8 cellular contexts compared by ENCODE assay signal in genomic region chr1:31062867-31063380, GRCh38. TPM values are rescaled to one million over a fixed set of nuclear protein-coding genes. Genes with fewer than 3 reads are reported as not detected.
DNase-seq lines count a peak whose midpoint lies in the region; ATAC-seq and TF ChIP-seq lines count a peak whose summit lies in the region.

No MANE protein-coding gene starts in this region.

- no peaks in the 10 kb centered on the region for H3K27me3 ChIP-seq in RWPE2 (ENCODE audit: insufficient read depth, poor library complexity, severe bottlenecking)
- no peaks in the 10 kb centered on the region for H3K27me3 ChIP-seq in psoas muscle (ENCODE audit: insufficient read depth in 3 of 3, low read length in 2 of 3)

- TF ChIP-seq CTCF in GM12875 (IDR thresholded peaks at IDR 0.05; ENCODE audit: borderline replicate concordance, insufficient read depth, low read depth, low read length) = no peak
- TF ChIP-seq CTCF in RWPE2 (IDR thresholded peaks at IDR 0.05; ENCODE audit: poor library complexity, severe bottlenecking) = no peak
- no peak for TF ChIP-seq CTCF in epithelial cell of proximal tubule (conservative IDR thresholded peaks at IDR 0.05; ENCODE audit: low read depth, low read length)
- no peak for TF ChIP-seq CTCF in psoas muscle (IDR thresholded peaks at IDR 0.05)

- H3K9me3 ChIP-seq in RWPE2 (ENCODE audit: severe bottlenecking) (no peaks in the 10 kb centered on the region), psoas muscle (no peaks in the 10 kb centered on the region)

- 60 to 76% (median 60%) methylated on average over 4 of the region's 4 CpGs for WGBS in psoas muscle, 3 donors

- H3K36me3 ChIP-seq in RWPE2 (ENCODE audit: low read depth) = peaks cover 40% of the 10 kb centered on the region
- peaks cover 0 to 15% of the 10 kb centered on the region in 2 donors for H3K36me3 ChIP-seq in psoas muscle (ENCODE audit: insufficient read depth in 1 of 2, low read depth in 1 of 2)

- DNase-seq in RWPE2 (ENCODE audit: low spot score) = no peak
- no peak for DNase-seq in epithelial cell of proximal tubule (ENCODE audit: low read depth)
- DNase-seq in psoas muscle = no peak
- no peak for DNase-seq in glomerular visceral epithelial cell (ENCODE audit: extremely low spot score)
- no peak for DNase-seq in KG1 (lab: John Stamatoyannopoulos, UW)
- no peak for DNase-seq in NCI-H1105 (lab: John Stamatoyannopoulos, UW)
- DNase-seq in activated gamma-delta T cell (lab: John Stamatoyannopoulos, UW) = no peak

- ATAC-seq in RWPE2 (ENCODE audit: low read depth) = no peak
- ATAC-seq in psoas muscle = no peak

- H3K27ac ChIP-seq in RWPE2 (ENCODE audit: poor library complexity, severe bottlenecking) = peak overlapping the region; percentile 83
- H3K27ac ChIP-seq in psoas muscle = peak overlapping the region; percentile 4

- intact Hi-C loops in psoas muscle (cut with DNase I) = no loop called here

- peak overlapping the region; percentile 29 for H3K4me3 ChIP-seq in GM12875 (ENCODE audit: low read depth, low read length)
- peak overlapping the region; percentile 67 for H3K4me3 ChIP-seq in RWPE2 (ENCODE audit: severe bottlenecking)
- peak overlapping the region; percentile 97 for H3K4me3 ChIP-seq in epithelial cell of proximal tubule (ENCODE audit: low read depth, low read length)
- H3K4me3 ChIP-seq in psoas muscle = peak overlapping the region; percentile 96

- H3K4me1 ChIP-seq in RWPE2 (ENCODE audit: insufficient read depth, poor library complexity, severe bottlenecking) (peaks cover 5% of the 10 kb centered on the region), psoas muscle (peaks cover 45% of the 10 kb centered on the region)

RNA-seq across cellular contexts. Expression of gene PUM1, which starts 2.6 kb away (rescaled TPM):
- 42.4 and 51.4 TPM in 2 replicates for total RNA-seq in epithelial cell of proximal tubule
- total RNA-seq in psoas muscle = 10 to 100 TPM; 80.0 to 93.4 (median 81.7) TPM
- 10 to 100 TPM; 16.8 to 38.8 (median 21.2) TPM for polyA plus RNA-seq in psoas muscle

Comparison
In these comparisons a context has a peak if more than half of its experiments do, and no peak if none do; other contexts are left out.
1. H3K4me3 ChIP-seq: peak in every context shown above with its lines; median percentile 97 in epithelial cell of proximal tubule; 96 in psoas muscle; 67 in RWPE2; 29 in GM12875.